In genomic region chr16:86371083-86371803, GRCh38 we compare ENCODE assay signal across 20 cellular contexts.
"Had no signal": no experiment of that assay in that cellular context is flagged by ENCODE, and none has a peak within 500 bp of the region (broad histone marks: within the 10 kb centered on the region; RNA-seq: fewer than 3 reads in every experiment).

No MANE protein-coding gene starts in this region.

- H3K36me3 ChIP-seq: colonic mucosa, left ventricle myocardium inferior, stomach, uterus had no signal

- H3K36me3 Mint-ChIP-seq: naive thymus-derived CD4-positive, alpha-beta T cell had no signal

- H3K4me1 ChIP-seq: colonic mucosa, left ventricle myocardium inferior, parathyroid adenoma, uterus had no signal

- H3K4me3 Mint-ChIP-seq: endodermal cell; naive thymus-derived CD4-positive, alpha-beta T cell had no signal

- ATAC-seq: left cardiac atrium; naive thymus-derived CD4-positive, alpha-beta T cell had no signal

- H3K27ac Mint-ChIP-seq: endodermal cell; naive thymus-derived CD4-positive, alpha-beta T cell had no signal

- H3K9me3 ChIP-seq: colonic mucosa, uterus had no signal

- DNase-seq: colonic mucosa; dermis blood vessel endothelial cell; erythroblast; foreskin melanocyte; head of caudate nucleus; left cardiac atrium; left ventricle myocardium inferior; mesendoderm; naive thymus-derived CD4-positive, alpha-beta T cell; small intestine; stimulated activated CD4-positive, alpha-beta T cell treated with anti-CD3 and anti-CD28 coated beads, Interleukin-12 subunit alpha, Interleukin-12 subunit beta, amount 100 ng/mL, for 4 hours; stimulated activated naive CD4-positive, alpha-beta T cell; stomach; substantia nigra; trophoblast cell; uterus had no signal

- H3K4me1 Mint-ChIP-seq: naive thymus-derived CD4-positive, alpha-beta T cell had no signal

- H3K4me3 ChIP-seq: colonic mucosa, hepatocyte, left ventricle myocardium inferior, lung, stomach, uterus had no signal

- H3K27ac ChIP-seq: colonic mucosa, hepatocyte, left ventricle myocardium inferior, parathyroid adenoma, stomach, uterus had no signal

- H3K27me3 ChIP-seq: colonic mucosa, hepatocyte, uterus had no signal
